In the genomic region with DNA sequence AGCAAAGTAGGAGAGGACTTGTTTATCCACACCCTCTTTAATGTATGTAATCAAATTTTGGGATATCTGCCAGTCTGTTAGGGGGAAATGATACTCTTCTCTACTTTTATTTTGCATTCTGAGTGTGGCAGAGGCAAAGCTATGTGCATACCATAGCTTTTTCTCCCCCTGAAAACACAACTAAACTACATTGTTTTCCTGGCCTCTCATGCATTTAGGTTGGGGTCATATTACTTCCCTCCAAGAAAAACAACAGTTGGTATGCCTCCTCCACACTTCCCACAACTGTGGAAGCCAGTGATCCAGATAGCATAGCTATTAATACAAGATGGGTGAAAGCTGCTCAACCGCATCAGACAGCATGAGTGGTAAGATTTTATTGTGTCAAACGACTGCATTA, we compare ENCODE assay signal across 1 cellular context.
TF ChIP-seq lines count a peak whose summit lies in the region.

No MANE protein-coding gene starts in this region.

TF ChIP-seq in IMR-90, 13 proteins besides CTCF, POLR2A, EP300 and RAD21:
- TF ChIP-seq CEBPB (IDR thresholded peaks at IDR 0.05; ENCODE audit: low read depth, low read length), result no peak
- TF ChIP-seq BHLHE40 (IDR thresholded peaks at IDR 0.05; ENCODE audit: low read depth, low read length), result peak; percentile 28; the same call in 1 of the 2 replicates
TF ChIP-seq in IMR-90: peak in this region for 1.
